In genomic region chr12:2248901-2249381, GRCh38 we compare ENCODE assay signal across 10 cellular contexts.
DNase-seq lines count a peak whose midpoint lies in the region; ATAC-seq, FAIRE-seq and TF ChIP-seq lines count a peak whose summit lies in the region.
"Had no signal": no experiment of that assay in that cellular context is flagged by ENCODE, and none has a peak within 500 bp of the region (broad histone marks: within the 10 kb centered on the region; RNA-seq: fewer than 3 reads in every experiment).

No MANE protein-coding gene starts in this region.

- no peaks in the 10 kb centered on the region for H3K4me1 Mint-ChIP-seq in activated naive CD8-positive, alpha-beta T cell treated with anti-CD3 and anti-CD28 coated beads, Interleukin-2, amount 50 U/mL, for 24 hours

- intact Hi-C loops in upper lobe of right lung (cut with DNase I): no loop called here

- peak; percentile 55 for DNase-seq in GM12892 (ENCODE audit: insufficient read length)
- DNase-seq in NCI-H128 (lab: John Stamatoyannopoulos, UW; ENCODE audit: unreplicated experiment): peak; percentile 86
- no peak for DNase-seq in activated naive CD8-positive, alpha-beta T cell treated with anti-CD3 and anti-CD28 coated beads, Interleukin-2, amount 50 U/mL, for 24 hours
- no peak for DNase-seq in caudate nucleus (lab: John Stamatoyannopoulos, UW)
- DNase-seq in erythroblast (lab: John Stamatoyannopoulos, UW): no peak
- DNase-seq in upper lobe of right lung: no peak
- DNase-seq: left lung had no signal

- peaks cover 7 to 100% (median 19%) of the 10 kb centered on the region in 3 donors for H3K4me1 ChIP-seq in gastroesophageal sphincter
- peaks cover 7% of the 10 kb centered on the region for H3K4me1 ChIP-seq in upper lobe of right lung

- peak; percentile 78 for ATAC-seq in GM21619 (IDR thresholded peaks at IDR 0.05; ENCODE audit: unreplicated experiment)
- no peak for ATAC-seq in gastroesophageal sphincter
- ATAC-seq in activated naive CD8-positive, alpha-beta T cell treated with anti-CD3 and anti-CD28 coated beads, Interleukin-2, amount 50 U/mL, for 24 hours: no peak
- no peak for ATAC-seq in upper lobe of right lung
- ATAC-seq: left lung had no signal

- H3K9me3 ChIP-seq in gastroesophageal sphincter (no peaks in the 10 kb centered on the region), upper lobe of right lung (no peaks in the 10 kb centered on the region)
- H3K9me3 ChIP-seq: left lung, thoracic aorta had no signal

- H3K9me3 Mint-ChIP-seq in activated naive CD8-positive, alpha-beta T cell treated with anti-CD3 and anti-CD28 coated beads, Interleukin-2, amount 50 U/mL, for 24 hours: no peaks in the 10 kb centered on the region

- 21 to 41% methylated on average over 2 to 8 of the region's 8 CpGs for WGBS in gastroesophageal sphincter (ENCODE audit: low coverage in 1 of 2), 2 donors

- no peak overlapping the region for H3K4me3 Mint-ChIP-seq in activated naive CD8-positive, alpha-beta T cell treated with anti-CD3 and anti-CD28 coated beads, Interleukin-2, amount 50 U/mL, for 24 hours

- H3K27ac ChIP-seq in gastroesophageal sphincter (peak overlapping the region; percentile 76 to 88 (median 84)), caudate nucleus (ENCODE audit: low read depth, low read length) (no peak overlapping the region), upper lobe of right lung (no peak overlapping the region)
- H3K27ac ChIP-seq: thoracic aorta had no signal

- H3K36me3 Mint-ChIP-seq in activated naive CD8-positive, alpha-beta T cell treated with anti-CD3 and anti-CD28 coated beads, Interleukin-2, amount 50 U/mL, for 24 hours (ENCODE audit: low read depth): no peaks in the 10 kb centered on the region

- no peak overlapping the region for H3K27ac Mint-ChIP-seq in activated naive CD8-positive, alpha-beta T cell treated with anti-CD3 and anti-CD28 coated beads, Interleukin-2, amount 50 U/mL, for 24 hours

- no peaks in the 10 kb centered on the region for H3K36me3 ChIP-seq in gastroesophageal sphincter
- H3K36me3 ChIP-seq in upper lobe of right lung: no peaks in the 10 kb centered on the region
- H3K36me3 ChIP-seq: left lung, thoracic aorta had no signal

- H3K27me3 ChIP-seq in gastroesophageal sphincter: no peaks in the 10 kb centered on the region
- no peaks in the 10 kb centered on the region for H3K27me3 ChIP-seq in upper lobe of right lung
- H3K27me3 ChIP-seq: left lung had no signal

- no peak overlapping the region for H3K4me3 ChIP-seq in gastroesophageal sphincter
- H3K4me3 ChIP-seq in upper lobe of right lung: no peak overlapping the region
- H3K4me3 ChIP-seq: left lung, thoracic aorta had no signal

- TF ChIP-seq POLR2A in GM12892 (IDR thresholded peaks at IDR 0.05; ENCODE audit: low read depth, low read length) (no peak), gastroesophageal sphincter (IDR thresholded peaks at IDR 0.05) (no peak), erythroblast (IDR thresholded peaks at IDR 0.05; ENCODE audit: low read length) (no peak)

- FAIRE-seq in GM12892 (lab: Jason Lieb, UNC): peak; percentile 95

- no peaks in the 10 kb centered on the region for H3K27me3 Mint-ChIP-seq in activated naive CD8-positive, alpha-beta T cell treated with anti-CD3 and anti-CD28 coated beads, Interleukin-2, amount 50 U/mL, for 24 hours

- TF ChIP-seq EP300 in gastroesophageal sphincter (IDR thresholded peaks at IDR 0.05): no peak

- TF ChIP-seq CTCF in gastroesophageal sphincter (IDR thresholded peaks at IDR 0.05) (no peak), upper lobe of right lung (IDR thresholded peaks at IDR 0.05) (no peak)

Comparison
In these comparisons a context has a peak if more than half of its experiments do, and no peak if none do; other contexts are left out.
1. DNase-seq: peak in GM12892 (single experiment) and NCI-H128 (single experiment); none in activated naive CD8-positive, alpha-beta T cell treated with anti-CD3 and anti-CD28 coated beads, Interleukin-2, amount 50 U/mL, for 24 hours (single experiment), caudate nucleus (0 of 61), erythroblast (0 of 2) and upper lobe of right lung (single experiment).
2. H3K27ac ChIP-seq: peak in gastroesophageal sphincter (4 of 4); none in caudate nucleus (single experiment) and upper lobe of right lung (single experiment).